Comparison of ENCODE assay signal across 13 cellular contexts in the genomic region with DNA sequence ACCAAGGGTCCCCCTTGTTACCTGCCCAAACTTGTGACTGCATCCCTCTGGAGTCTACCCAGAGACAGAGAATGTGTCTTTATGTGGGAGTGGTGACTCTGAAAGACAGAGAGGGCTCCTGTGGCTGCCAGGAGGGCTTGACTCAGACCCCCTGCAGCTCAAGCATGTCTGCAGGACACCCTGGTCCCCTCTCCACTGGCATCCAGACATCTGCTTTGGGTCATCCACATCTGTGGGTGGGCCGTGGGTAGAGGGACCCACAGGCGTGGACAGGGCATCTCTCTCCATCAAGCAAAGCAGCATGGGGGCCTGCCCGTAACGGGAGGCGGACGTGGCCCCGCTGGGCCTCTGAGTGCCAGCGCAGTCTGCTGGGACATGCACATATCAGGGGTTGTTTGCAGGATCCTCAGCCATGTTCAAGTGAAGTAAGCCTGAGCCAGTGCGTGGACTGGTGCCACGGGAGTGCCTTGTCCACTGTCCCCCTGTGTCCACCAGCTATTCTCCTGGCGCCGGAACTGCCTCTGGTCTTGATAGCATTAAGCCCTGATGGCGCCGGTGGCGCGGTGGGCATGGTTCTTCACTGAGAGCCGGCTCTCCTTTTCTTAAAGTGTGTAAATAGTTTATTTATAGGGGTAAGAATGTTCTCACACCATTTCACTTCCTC. TPM values are rescaled to one million over a fixed set of nuclear protein-coding genes. Genes with fewer than 3 reads are reported as not detected.
DNase-seq lines count a peak whose midpoint lies in the region; ATAC-seq and TF ChIP-seq lines count a peak whose summit lies in the region.
"Had no signal": no experiment of that assay in that cellular context is flagged by ENCODE, and none has a peak within 500 bp of the region (broad histone marks: within the 10 kb centered on the region; RNA-seq: fewer than 3 reads in every experiment).

No MANE protein-coding gene starts in this region.

- peaks cover 28% of the 10 kb centered on the region; the same call in 1 of the 2 replicates for H3K36me3 Mint-ChIP-seq in HFFc6 (ENCODE audit: low read depth)
- peaks cover 38% of the 10 kb centered on the region for H3K36me3 Mint-ChIP-seq in activated naive CD8-positive, alpha-beta T cell treated with anti-CD3 and anti-CD28 coated beads, Interleukin-2, amount 10 ng/mL, durations not matched to agents 7 days and 5 days

- POLR2A ChIA-PET in activated naive CD8-positive, alpha-beta T cell treated with anti-CD3 and anti-CD28 coated beads, Interleukin-2, amount 10 ng/mL, durations not matched to agents 7 days and 5 days (lab: Charles Lee): no interaction called here

- no peaks in the 10 kb centered on the region for H3K9me3 Mint-ChIP-seq in HFFc6
- H3K9me3 Mint-ChIP-seq in activated naive CD8-positive, alpha-beta T cell treated with anti-CD3 and anti-CD28 coated beads, Interleukin-2, amount 10 ng/mL, durations not matched to agents 7 days and 5 days: no peaks in the 10 kb centered on the region

- peaks cover 5% of the 10 kb centered on the region; the same call in 1 of the 2 replicates for H3K27me3 Mint-ChIP-seq in HFFc6 (ENCODE audit: insufficient read depth)
- no peaks in the 10 kb centered on the region for H3K27me3 Mint-ChIP-seq in activated naive CD8-positive, alpha-beta T cell treated with anti-CD3 and anti-CD28 coated beads, Interleukin-2, amount 10 ng/mL, durations not matched to agents 7 days and 5 days

- no peak for TF ChIP-seq CTCF in HFFc6 (IDR thresholded peaks at IDR 0.05)
- no peak for TF ChIP-seq CTCF in tibial nerve (IDR thresholded peaks at IDR 0.05)

- H3K36me3 ChIP-seq in tibial nerve: peaks cover 10 to 84% (median 28%) of the 10 kb centered on the region in 3 donors

- no peaks in the 10 kb centered on the region for H3K27me3 ChIP-seq in tibial nerve

- no peak for TF ChIP-seq POLR2A in tibial nerve (IDR thresholded peaks at IDR 0.05)

- peaks cover 6% of the 10 kb centered on the region; the same call in 1 of the 2 replicates for H3K4me1 Mint-ChIP-seq in HFFc6 (ENCODE audit: low read depth)
- H3K4me1 Mint-ChIP-seq in activated naive CD8-positive, alpha-beta T cell treated with anti-CD3 and anti-CD28 coated beads, Interleukin-2, amount 10 ng/mL, durations not matched to agents 7 days and 5 days: peaks cover 46% of the 10 kb centered on the region

- ATAC-seq in GM18498 (IDR thresholded peaks at IDR 0.05; ENCODE audit: unreplicated experiment): peak; percentile 35
- no peak for ATAC-seq in activated naive CD8-positive, alpha-beta T cell treated with anti-CD3 and anti-CD28 coated beads, Interleukin-2, amount 10 ng/mL, durations not matched to agents 7 days and 5 days (ENCODE audit: low read depth)

- H3K27ac ChIP-seq in tibial nerve: peak overlapping the region in 2 of 4 donors; percentile 63 to 68

- 0 out of 2 replicates have a peak overlapping the region, but pooled peaks have one; percentile 22 for H3K27ac Mint-ChIP-seq in HFFc6
- H3K27ac Mint-ChIP-seq in activated naive CD8-positive, alpha-beta T cell treated with anti-CD3 and anti-CD28 coated beads, Interleukin-2, amount 10 ng/mL, durations not matched to agents 7 days and 5 days: peak overlapping the region; percentile 70

- no peak for TF ChIP-seq EP300 in tibial nerve (IDR thresholded peaks at IDR 0.05)

- intact Hi-C loops in posterior vena cava (cut with DNase I): loop anchor here in 1 of 2 donors (10.0 kb wide), 1 partner anchor 407 kb away; no protein-coding TSS in a partner anchor

- no peak for DNase-seq in HFFc6
- DNase-seq in activated naive CD8-positive, alpha-beta T cell treated with anti-CD3 and anti-CD28 coated beads, Interleukin-2, amount 10 ng/mL, durations not matched to agents 7 days and 5 days: no peak
- DNase-seq in posterior vena cava (ENCODE audit: low spot score): peak; percentile 79
- DNase-seq in putamen (ENCODE audit: low spot score): no peak
- DNase-seq in EL: no peak
- DNase-seq in tibial nerve (ENCODE audit: low spot score in 2 of 2): no peak
- no peak for DNase-seq in NCI-H774 (lab: John Stamatoyannopoulos, UW)
- DNase-seq: cerebellar nuclear complex; DND-41; IMR-90; NCI-H510A; stimulated activated CD4-positive, alpha-beta T cell treated with anti-CD3 and anti-CD28 coated beads, Interleukin-1b, Interleukin-23, amount 100 ng/mL, for 48 hours had no signal

- H3K9me3 ChIP-seq in tibial nerve: no peaks in the 10 kb centered on the region

- peaks cover 0 to 46% (median 5%) of the 10 kb centered on the region in 4 donors for H3K4me1 ChIP-seq in tibial nerve

- H3K4me3 Mint-ChIP-seq in HFFc6: no peak overlapping the region
- H3K4me3 Mint-ChIP-seq in activated naive CD8-positive, alpha-beta T cell treated with anti-CD3 and anti-CD28 coated beads, Interleukin-2, amount 10 ng/mL, durations not matched to agents 7 days and 5 days: no peak overlapping the region

- no peak overlapping the region for H3K4me3 ChIP-seq in tibial nerve

- 87 to 88% methylated on average over 17 of the region's 17 CpGs for WGBS in tibial nerve, 2 donors

RNA-seq across cellular contexts. Expression of gene SH2D4B, which starts 19.4 kb away (rescaled TPM):
- not detected for total RNA-seq in HFFc6 (2021; fragmentation: NEBNext Ultra II Directional; extraction: Animal tissue kit (Norgen Biotek cat#: 25700))
- under 1 TPM; 0.14 to 0.22 TPM for total RNA-seq in activated naive CD8-positive, alpha-beta T cell treated with anti-CD3 and anti-CD28 coated beads, Interleukin-2, amount 10 ng/mL, durations not matched to agents 7 days and 5 days
- total RNA-seq in posterior vena cava (under 1 TPM in 1 of 2 donors, not detected in 1; 0.10 TPM), tibial nerve (not detected)
- total RNA-seq: IMR-90 had no signal
